In genomic region chr2:1502891-1503304, GRCh38 we compare ENCODE assay signal across 14 cellular contexts.
"Had no signal": no experiment of that assay in that cellular context is flagged by ENCODE, and none has a peak within 500 bp of the region (broad histone marks: within the 10 kb centered on the region; RNA-seq: fewer than 3 reads in every experiment).

No MANE protein-coding gene starts in this region.

- H3K27ac ChIP-seq: adrenal gland, colonic mucosa, esophagus muscularis mucosa, SJSA1, transverse colon had no signal

- H3K4me1 ChIP-seq: adrenal gland, colonic mucosa, esophagus muscularis mucosa, SJSA1, transverse colon had no signal

- H3K36me3 ChIP-seq: adrenal gland, colonic mucosa, SJSA1, transverse colon had no signal

- ATAC-seq: mucosa of descending colon; naive thymus-derived CD8-positive, alpha-beta T cell had no signal

- DNase-seq: activated CD4-positive, alpha-beta T cell treated with anti-CD3 and anti-CD28 coated beads, Interleukin-2, amount 10 ng/mL, durations not matched to agents 7 days and 5 days; activated CD4-positive, CD25-positive, alpha-beta regulatory T cell; activated naive CD4-positive, alpha-beta T cell treated with Interleukin-2 at 50 U/mL for 16 hours; adrenal gland; caudate nucleus; colonic mucosa; mucosa of descending colon; right cardiac atrium; stimulated activated CD4-positive, alpha-beta T cell treated with anti-CD3 and anti-CD28 coated beads, Interleukin-1b, Interleukin-23, amount 100 ng/mL, for 48 hours; transverse colon had no signal

- FAIRE-seq: islet of Langerhans had no signal

- H3K27me3 ChIP-seq: adrenal gland, colonic mucosa, transverse colon had no signal

- H3K4me3 ChIP-seq: adrenal gland, colonic mucosa, esophagus muscularis mucosa, mucosa of descending colon, SJSA1, transverse colon had no signal

- H3K9me3 ChIP-seq: adrenal gland, colonic mucosa, esophagus muscularis mucosa, mucosa of descending colon, SJSA1, transverse colon had no signal
